Comparison of ENCODE assay signal across 9 cellular contexts in the genomic region with DNA sequence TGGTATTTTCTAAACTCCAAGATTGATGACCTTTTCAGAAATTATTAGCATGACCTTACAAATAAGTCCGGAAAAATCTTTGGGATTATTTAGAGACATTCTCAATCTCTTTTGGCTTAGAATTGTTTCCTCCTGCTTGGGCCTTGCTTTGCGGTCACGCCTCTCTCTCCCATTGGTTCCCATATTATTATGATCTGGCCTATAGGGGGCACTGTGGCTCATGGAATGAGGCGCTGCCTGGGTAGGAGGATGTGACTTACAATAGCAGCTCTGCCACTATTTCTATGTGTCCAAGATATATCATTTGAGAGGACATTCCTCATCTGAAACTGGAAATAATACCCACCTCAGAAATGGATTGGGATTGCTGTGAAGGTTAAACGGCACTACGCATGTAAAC.
DNase-seq lines count a peak whose midpoint lies in the region; ATAC-seq and TF ChIP-seq lines count a peak whose summit lies in the region.
"Had no signal": no experiment of that assay in that cellular context is flagged by ENCODE, and none has a peak within 500 bp of the region (broad histone marks: within the 10 kb centered on the region; RNA-seq: fewer than 3 reads in every experiment).

No MANE protein-coding gene starts in this region.

- CTCF ChIA-PET in PC-9 (lab: Charles Lee): no interaction called here

- no peaks in the 10 kb centered on the region for H3K79me2 ChIP-seq in PC-9 (ENCODE audit: low read depth)

- H3K4me1 Mint-ChIP-seq in glutamatergic neuron (ENCODE audit: low read depth, unreplicated experiment): no peaks in the 10 kb centered on the region
- H3K4me1 Mint-ChIP-seq: activated naive CD4-positive, alpha-beta T cell treated with anti-CD3 and anti-CD28 coated beads, Interleukin-2, amount 50 U/mL, for 24 hours had no signal

- no peaks in the 10 kb centered on the region for H4K20me1 ChIP-seq in PC-9 (ENCODE audit: insufficient read depth)

- no peaks in the 10 kb centered on the region for H3K36me3 ChIP-seq in PC-9 (ENCODE audit: low read depth)

- no peaks in the 10 kb centered on the region for H3K9me3 ChIP-seq in PC-9 (ENCODE audit: insufficient read depth, low read depth)

- no peaks in the 10 kb centered on the region for H3F3A ChIP-seq in PC-9 (ENCODE audit: insufficient read depth, low read depth)

- H3K36me3 Mint-ChIP-seq in glutamatergic neuron (ENCODE audit: unreplicated experiment): no peaks in the 10 kb centered on the region
- H3K36me3 Mint-ChIP-seq: activated naive CD4-positive, alpha-beta T cell treated with anti-CD3 and anti-CD28 coated beads, Interleukin-2, amount 50 U/mL, for 24 hours had no signal

- POLR2A ChIA-PET in PC-9 (lab: Charles Lee; ENCODE audit: unreplicated experiment): interaction anchor here (0.6 kb wide), 2 partner anchors 231 to 663 kb away, joined by 3 to 22 read pairs; no protein-coding TSS in a partner anchor

- TF ChIP-seq CTCF in PC-9 (conservative IDR thresholded peaks at IDR 0.05) (peak; percentile 67), glutamatergic neuron (IDR thresholded peaks at IDR 0.05; ENCODE audit: partially characterized antibody, unreplicated experiment) (peak; percentile 82)

- intact Hi-C loops in PC-9 (cut with micrococcal nuclease; ENCODE audit: unreplicated experiment): loop anchor here (1.0 to 10.0 kb wide), 5 partner anchors 152 to 1076 kb away; no protein-coding TSS in a partner anchor

- H3K4me1 ChIP-seq in PC-9 (replicated peaks; ENCODE audit: insufficient read depth): no peaks in the 10 kb centered on the region

- H3K4me3 Mint-ChIP-seq in glutamatergic neuron (ENCODE audit: unreplicated experiment): no peak overlapping the region
- H3K4me3 Mint-ChIP-seq: activated naive CD4-positive, alpha-beta T cell treated with anti-CD3 and anti-CD28 coated beads, Interleukin-2, amount 50 U/mL, for 24 hours had no signal

- H2AFZ ChIP-seq in PC-9: no peak overlapping the region

- H3K27ac ChIP-seq in PC-9: no peak overlapping the region

- peak; percentile 35 for DNase-seq in activated CD4-positive, alpha-beta T cell treated with anti-CD3 and anti-CD28 coated beads for 48 hours
- DNase-seq in activated CD4-positive, alpha-beta T cell treated with anti-CD3 and anti-CD28 coated beads, Interleukin-2, amount 50 U/mL, for 4 hours: no peak
- peak in 1 of 2 experiments; percentile 62 for DNase-seq in PC-9
- peak; percentile 67 for DNase-seq in glutamatergic neuron
- no peak for DNase-seq in GM19238 (ENCODE audit: insufficient read length, low spot score)
- no peak for DNase-seq in GF-D8 (lab: John Stamatoyannopoulos, UW)

- no peak overlapping the region for H3K4me3 ChIP-seq in PC-9

- no peaks in the 10 kb centered on the region for H3K27me3 Mint-ChIP-seq in glutamatergic neuron (ENCODE audit: unreplicated experiment)

- ATAC-seq in HG03342 (IDR thresholded peaks at IDR 0.05; ENCODE audit: unreplicated experiment): peak; percentile 44
- ATAC-seq in GM21515 (IDR thresholded peaks at IDR 0.05; ENCODE audit: unreplicated experiment): no peak

- H3K27ac Mint-ChIP-seq in glutamatergic neuron (ENCODE audit: unreplicated experiment): no peak overlapping the region
- H3K27ac Mint-ChIP-seq: activated naive CD4-positive, alpha-beta T cell treated with anti-CD3 and anti-CD28 coated beads, Interleukin-2, amount 50 U/mL, for 24 hours had no signal

- H3K4me2 ChIP-seq in PC-9: no peak overlapping the region

- no peaks in the 10 kb centered on the region for H3K27me3 ChIP-seq in PC-9 (ENCODE audit: insufficient read depth, low read depth)

- no TSS peak for BruUV-seq in PC-9 (replicated peaks; lab: Mats Ljungman, UMichigan)

- H3K9me2 ChIP-seq in PC-9 (ENCODE audit: insufficient read depth): no peaks in the 10 kb centered on the region

- no peaks in the 10 kb centered on the region for H3K9me3 Mint-ChIP-seq in glutamatergic neuron (ENCODE audit: unreplicated experiment)
- H3K9me3 Mint-ChIP-seq: activated naive CD4-positive, alpha-beta T cell treated with anti-CD3 and anti-CD28 coated beads, Interleukin-2, amount 50 U/mL, for 24 hours had no signal

Comparison
In these comparisons a context has a peak if more than half of its experiments do, and no peak if none do; other contexts are left out.
1. DNase-seq: peak in activated CD4-positive, alpha-beta T cell treated with anti-CD3 and anti-CD28 coated beads for 48 hours (single experiment) and glutamatergic neuron (single experiment); none in activated CD4-positive, alpha-beta T cell treated with anti-CD3 and anti-CD28 coated beads, Interleukin-2, amount 50 U/mL, for 4 hours (0 of 2), GM19238 (single experiment) and GF-D8 (single experiment).